In the genomic region with DNA sequence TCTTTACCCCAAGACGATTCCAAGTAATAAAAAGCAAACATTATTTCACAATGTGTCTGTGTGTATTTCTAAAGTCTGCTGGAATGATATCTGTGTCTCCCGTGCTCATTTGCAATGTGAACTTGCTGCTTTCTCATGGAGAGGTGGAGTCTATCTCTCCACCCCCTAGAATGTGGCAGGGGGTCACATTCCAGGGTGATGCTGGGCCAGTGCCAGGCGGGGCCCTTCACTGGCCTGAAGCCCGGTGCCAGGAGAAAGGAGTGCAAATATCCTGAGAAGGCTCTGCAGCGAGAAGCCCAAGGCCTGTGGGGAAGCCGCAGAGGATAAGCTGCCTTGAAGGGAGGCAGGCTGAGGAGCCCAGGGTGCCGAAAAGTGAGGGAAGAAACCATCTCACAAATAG, we compare ENCODE assay signal across 25 cellular contexts. TPM values are rescaled to one million over a fixed set of nuclear protein-coding genes. Genes with fewer than 3 reads are reported as not detected.
DNase-seq lines count a peak whose midpoint lies in the region; ATAC-seq and TF ChIP-seq lines count a peak whose summit lies in the region.
"Had no signal": no experiment of that assay in that cellular context is flagged by ENCODE, and none has a peak within 500 bp of the region (broad histone marks: within the 10 kb centered on the region; RNA-seq: fewer than 3 reads in every experiment).

No MANE protein-coding gene starts in this region.

- H2AFZ ChIP-seq in neuronal stem cell (ENCODE audit: low read length) = peak overlapping the region; percentile 52

- DNase-seq in WTC11 (ENCODE audit: low spot score) (no peak), left ventricle myocardium superior (peak; percentile 50), neuronal stem cell (ENCODE audit: low spot score) (no peak), NCI-H2227 treated with DMSO at 0.1 percent for 48 hours (lab: John Stamatoyannopoulos, UW) (no peak), GDM1 (lab: John Stamatoyannopoulos, UW) (no peak), tibial artery (no peak)
- DNase-seq in stimulated activated effector memory CD8-positive, alpha-beta T cell treated with anti-CD3 and anti-CD28 coated beads, Interleukin-12 subunit alpha, Interleukin-12 subunit beta, amount 100 ng/mL, for 72 hours (ENCODE audit: low spot score in 2 of 2) = no peak
- DNase-seq: activated CD8-positive, alpha-beta memory T cell treated with anti-CD3 and anti-CD28 coated beads for 24 hours; activated naive CD8-positive, alpha-beta T cell treated with anti-CD3 and anti-CD28 coated beads, Interleukin-2, amount 50 U/mL, for 24 hours; CD8-positive, alpha-beta T cell; central memory CD4-positive, alpha-beta T cell; DMS79 treated with DMSO at 0.1 percent for 48 hours; HCEC 1CT; head of caudate nucleus; islet precursor cell; KBM-7; MV-4-11; NCI-H2081; NCI-H524; SIG-M5; stimulated activated CD4-positive, alpha-beta T cell treated with anti-CD3 and anti-CD28 coated beads, Interleukin-2, amount 100 ng/mL, for 24 hours; T-helper 17 cell; uterus had no signal

- no peak overlapping the region for H3K9ac ChIP-seq in neuronal stem cell (ENCODE audit: low read depth, low read length, poor library complexity)

- H3K27me3 ChIP-seq in neuronal stem cell (ENCODE audit: control insufficient read depth in 3 of 3, insufficient read depth in 3 of 3, low read depth in 1 of 3, low read length in 3 of 3) = no peaks in the 10 kb centered on the region
- no peaks in the 10 kb centered on the region for H3K27me3 ChIP-seq in tibial artery
- H3K27me3 ChIP-seq: uterus had no signal

- no peaks in the 10 kb centered on the region for H3K4me1 ChIP-seq in HEK293 (ENCODE audit: control insufficient read depth, insufficient read depth, low read length)
- no peaks in the 10 kb centered on the region for H3K4me1 ChIP-seq in neuronal stem cell (ENCODE audit: control insufficient read depth in 2 of 2, insufficient read depth in 1 of 2, low read depth in 1 of 2, low read length in 2 of 2)
- no peaks in the 10 kb centered on the region for H3K4me1 ChIP-seq in tibial artery
- H3K4me1 ChIP-seq: uterus had no signal

- peak; percentile 75 for ATAC-seq in WTC11
- peak; percentile 69 for ATAC-seq in left ventricle myocardium superior
- no peak for ATAC-seq in stimulated activated effector memory CD8-positive, alpha-beta T cell treated with anti-CD3 and anti-CD28 coated beads, Interleukin-12 subunit alpha, Interleukin-12 subunit beta, amount 100 ng/mL, for 72 hours
- ATAC-seq: activated CD4-positive, CD25-positive, alpha-beta regulatory T cell treated with anti-CD3 and anti-CD28 coated beads, Interleukin-2, amount 50 U/mL, for 24 hours; activated naive CD8-positive, alpha-beta T cell treated with anti-CD3 and anti-CD28 coated beads, Interleukin-2, amount 50 U/mL, for 24 hours; CD8-positive, alpha-beta T cell; T-helper 17 cell had no signal

- CTCF ChIA-PET in HEK293 (lab: Yijun Ruan, JAX) (no interaction called here), WTC11 (lab: Charles Lee) (no interaction called here)

- no peak overlapping the region for H2AK5ac ChIP-seq in neuronal stem cell (ENCODE audit: low read depth, low read length)

- H3K27ac Mint-ChIP-seq in WTC11 = no peak overlapping the region
- H3K27ac Mint-ChIP-seq in stimulated activated effector memory CD8-positive, alpha-beta T cell treated with anti-CD3 and anti-CD28 coated beads, Interleukin-12 subunit alpha, Interleukin-12 subunit beta, amount 100 ng/mL, for 72 hours = no peak overlapping the region
- H3K27ac Mint-ChIP-seq: activated naive CD8-positive, alpha-beta T cell treated with anti-CD3 and anti-CD28 coated beads, Interleukin-2, amount 50 U/mL, for 24 hours; CD8-positive, alpha-beta T cell; T-helper 17 cell had no signal

- no CpG with 5 or more reads among the region's 7 CpGs for WGBS in neuronal stem cell (ENCODE audit: extremely low coverage in 2 of 2, insufficient read length in 2 of 2, insufficient replicate concordance in 1 of 2), 2 donors

- POLR2A ChIA-PET in HEK293 (lab: Yijun Ruan, JAX) (no interaction called here), WTC11 (lab: Charles Lee) (no interaction called here)

- H3K36me3 ChIP-seq in HEK293 (ENCODE audit: control insufficient read depth in 2 of 2, insufficient read depth in 1 of 2, low read length in 2 of 2) = no peaks in the 10 kb centered on the region
- H3K36me3 ChIP-seq in neuronal stem cell (replicated peaks in 1 of 2; ENCODE audit: control insufficient read depth in 2 of 2, insufficient read depth in 2 of 2, low read length in 2 of 2) = no peaks in the 10 kb centered on the region
- H3K36me3 ChIP-seq in tibial artery = no peaks in the 10 kb centered on the region
- H3K36me3 ChIP-seq: uterus had no signal

- no peak overlapping the region for H4K8ac ChIP-seq in neuronal stem cell (ENCODE audit: low read depth, low read length)

- no peaks in the 10 kb centered on the region for H3K79me1 ChIP-seq in neuronal stem cell (ENCODE audit: low read depth, low read length)

- H2BK120ac ChIP-seq in neuronal stem cell (ENCODE audit: low read depth, low read length) = no peak overlapping the region

- H3K27me3 Mint-ChIP-seq in WTC11 (ENCODE audit: low read depth) = no peaks in the 10 kb centered on the region; the same call in 1 of the 2 replicates

- H3K23ac ChIP-seq in neuronal stem cell (ENCODE audit: low read depth, low read length, poor library complexity) = no peak overlapping the region

- H3K4ac ChIP-seq in neuronal stem cell (ENCODE audit: low read length) = no peak overlapping the region

- H3K27ac ChIP-seq in HEK293 (ENCODE audit: extremely low read depth, low read depth, low read length) (no peak overlapping the region), neuronal stem cell (replicated peaks; ENCODE audit: low read length) (no peak overlapping the region), tibial artery (no peak overlapping the region)
- H3K27ac ChIP-seq: uterus had no signal

- TF ChIP-seq CTCF in HEK293 (tag by site-specific recombination; IDR thresholded peaks at IDR 0.05) (no peak), WTC11 (IDR thresholded peaks at IDR 0.05) (no peak), tibial artery (IDR thresholded peaks at IDR 0.05) (no peak)

- peaks cover 6% of the 10 kb centered on the region; the same call in 1 of the 2 replicates for H3K9me3 Mint-ChIP-seq in WTC11
- H3K9me3 Mint-ChIP-seq in stimulated activated effector memory CD8-positive, alpha-beta T cell treated with anti-CD3 and anti-CD28 coated beads, Interleukin-12 subunit alpha, Interleukin-12 subunit beta, amount 100 ng/mL, for 72 hours = no peaks in the 10 kb centered on the region
- H3K9me3 Mint-ChIP-seq: activated naive CD8-positive, alpha-beta T cell treated with anti-CD3 and anti-CD28 coated beads, Interleukin-2, amount 50 U/mL, for 24 hours; CD8-positive, alpha-beta T cell had no signal

- intact Hi-C loops in left ventricle myocardium superior (cut with micrococcal nuclease) = no loop called here
- intact Hi-C loops in tibial artery (cut with DNase I; ENCODE audit: low total_unique reads) = no loop called here

- no peak overlapping the region for H4K91ac ChIP-seq in neuronal stem cell (ENCODE audit: low read depth, low read length, poor library complexity)

- H3K4me2 ChIP-seq in neuronal stem cell (ENCODE audit: insufficient read depth, low read length, poor library complexity, severe bottlenecking) = no peak overlapping the region

- H3K14ac ChIP-seq in neuronal stem cell (ENCODE audit: low read length) = no peak overlapping the region

- H3K4me3 Mint-ChIP-seq in WTC11 = no peak overlapping the region
- no peak overlapping the region for H3K4me3 Mint-ChIP-seq in stimulated activated effector memory CD8-positive, alpha-beta T cell treated with anti-CD3 and anti-CD28 coated beads, Interleukin-12 subunit alpha, Interleukin-12 subunit beta, amount 100 ng/mL, for 72 hours
- H3K4me3 Mint-ChIP-seq: activated naive CD8-positive, alpha-beta T cell treated with anti-CD3 and anti-CD28 coated beads, Interleukin-2, amount 50 U/mL, for 24 hours; CD8-positive, alpha-beta T cell; T-helper 17 cell had no signal

- no peaks in the 10 kb centered on the region for H3K9me3 ChIP-seq in HEK293 (ENCODE audit: control insufficient read depth, insufficient read depth, low read depth, low read length)
- H3K9me3 ChIP-seq in neuronal stem cell (replicated peaks in 1 of 2; ENCODE audit: control insufficient read depth in 2 of 2, insufficient read depth in 1 of 2, low read depth in 1 of 2, low read length in 2 of 2) = no peaks in the 10 kb centered on the region
- H3K9me3 ChIP-seq in tibial artery = no peaks in the 10 kb centered on the region
- H3K9me3 ChIP-seq: uterus had no signal

- H2BK15ac ChIP-seq in neuronal stem cell (ENCODE audit: low read length) = no peak overlapping the region

- no peaks in the 10 kb centered on the region for H3K36me3 Mint-ChIP-seq in WTC11
- no peaks in the 10 kb centered on the region for H3K36me3 Mint-ChIP-seq in stimulated activated effector memory CD8-positive, alpha-beta T cell treated with anti-CD3 and anti-CD28 coated beads, Interleukin-12 subunit alpha, Interleukin-12 subunit beta, amount 100 ng/mL, for 72 hours
- H3K36me3 Mint-ChIP-seq: CD8-positive, alpha-beta T cell had no signal

- H3K4me1 Mint-ChIP-seq in WTC11 = peaks cover 7% of the 10 kb centered on the region
- no peaks in the 10 kb centered on the region for H3K4me1 Mint-ChIP-seq in stimulated activated effector memory CD8-positive, alpha-beta T cell treated with anti-CD3 and anti-CD28 coated beads, Interleukin-12 subunit alpha, Interleukin-12 subunit beta, amount 100 ng/mL, for 72 hours
- H3K4me1 Mint-ChIP-seq: activated naive CD8-positive, alpha-beta T cell treated with anti-CD3 and anti-CD28 coated beads, Interleukin-2, amount 50 U/mL, for 24 hours had no signal

- no peak overlapping the region for H3K4me3 ChIP-seq in HEK293 (ENCODE audit: low read depth, low read length)
- H3K4me3 ChIP-seq in neuronal stem cell (ENCODE audit: low read length in 2 of 2) = no peak overlapping the region
- H3K4me3 ChIP-seq in tibial artery = no peak overlapping the region
- H3K4me3 ChIP-seq: uterus had no signal

- H2BK12ac ChIP-seq in neuronal stem cell (ENCODE audit: low read length) = no peak overlapping the region

- H2BK5ac ChIP-seq in neuronal stem cell (ENCODE audit: low read length) = no peak overlapping the region

- peak overlapping the region; percentile 70 for H3K18ac ChIP-seq in neuronal stem cell (ENCODE audit: low read length)

RNA-seq across cellular contexts. Expression of gene LDLRAD4, which starts 26.8 kb away (rescaled TPM):
- 2.9 to 6.2 TPM (median 3.0 TPM) in 3 replicates for total RNA-seq in WTC11 (2021)
- total RNA-seq in left ventricle myocardium superior = 26.0 TPM
- polyA plus RNA-seq in neuronal stem cell (2013, experiment 1 of 2) = 1.5 TPM
- polyA plus RNA-seq in neuronal stem cell (2013, experiment 2 of 2) = 1.1 TPM
